3 cellular contexts compared by ENCODE assay signal in genomic region chr21:17651526-17651925, GRCh38.
TF ChIP-seq lines count a peak whose summit lies in the region.

No MANE protein-coding gene starts in this region.

TF ChIP-seq in HepG2, 621 proteins besides CTCF, POLR2A, EP300 and RAD21:
- no peak for TF ChIP-seq NCOA5 (CRISPR knock-in tag; IDR thresholded peaks at IDR 0.05)
- TF ChIP-seq MAFF (IDR thresholded peaks at IDR 0.05; ENCODE audit: low read depth, low read length), result peak; percentile 74
- TF ChIP-seq MAFK (conservative IDR thresholded peaks at IDR 0.05 in 1 of 2, IDR thresholded peaks at IDR 0.05 in 1 of 2; ENCODE audit: low read length in 2 of 2), result peak; percentile 45 to 81

TF ChIP-seq in IMR-90, 13 proteins besides CTCF, POLR2A, EP300 and RAD21:
- TF ChIP-seq MAFK (IDR thresholded peaks at IDR 0.05; ENCODE audit: low read depth, low read length) (peak; percentile 63; the same call in 1 of the 2 replicates), MAZ (IDR thresholded peaks at IDR 0.05; ENCODE audit: borderline replicate concordance, low read depth, low read length) (no peak), ELK1 (IDR thresholded peaks at IDR 0.05; ENCODE audit: borderline replicate concordance, low read depth, low read length) (no peak), FOS (IDR thresholded peaks at IDR 0.05; ENCODE audit: low read depth, low read length) (no peak), BHLHE40 (IDR thresholded peaks at IDR 0.05; ENCODE audit: low read depth, low read length) (no peak), RCOR1 (IDR thresholded peaks at IDR 0.05; ENCODE audit: insufficient replicate concordance, low read length) (no peak), RFX5 (IDR thresholded peaks at IDR 0.05; ENCODE audit: low read depth, low read length) (no peak)

TF ChIP-seq in H1, 55 proteins besides CTCF, POLR2A, EP300 and RAD21:
- TF ChIP-seq ATF2 (IDR thresholded peaks at IDR 0.05; ENCODE audit: low read length) (no peak), TEAD4 (IDR thresholded peaks at IDR 0.05; ENCODE audit: low read depth, low read length) (no peak), TBP (IDR thresholded peaks at IDR 0.05; ENCODE audit: low read depth, low read length) (no peak), SIX5 (IDR thresholded peaks at IDR 0.05; ENCODE audit: low read depth, low read length) (no peak), TAF1 (IDR thresholded peaks at IDR 0.05; ENCODE audit: low read depth, low read length) (no peak), PHF8 (conservative IDR thresholded peaks at IDR 0.05; ENCODE audit: low read depth, low read length) (no peak), SRF (IDR thresholded peaks at IDR 0.05; ENCODE audit: low read depth, low read length) (no peak), RBBP5 (IDR thresholded peaks at IDR 0.05; ENCODE audit: borderline replicate concordance, low read depth, low read length) (no peak), CBX8 (IDR thresholded peaks at IDR 0.05; ENCODE audit: borderline replicate concordance, low read depth, low read length) (no peak)
